ENCODE assay signal across 24 cellular contexts in genomic region chr6:111471958-111472357, GRCh38.
"Had no signal": no experiment of that assay in that cellular context is flagged by ENCODE, and none has a peak within 500 bp of the region (broad histone marks: within the 10 kb centered on the region; RNA-seq: fewer than 3 reads in every experiment).

No MANE protein-coding gene starts in this region.

- H3K27ac Mint-ChIP-seq: endodermal cell, neural progenitor cell, type B pancreatic cell had no signal

- FAIRE-seq: endothelial cell of umbilical vein, pancreas, small intestine, urothelium cell line had no signal

- H3K27me3 Mint-ChIP-seq: natural killer cell treated with Interleukin-12 subunit alpha and Interleukin-12 subunit beta and Interleukin-15 and Interleukin-18, amount 100 ng/mL, for 72 hours; progenitor cell of endocrine pancreas; type B pancreatic cell had no signal

- DNase-seq: dermis blood vessel endothelial cell; endodermal cell; erythroblast; foreskin keratinocyte; immature natural killer cell; left colon; left ventricle myocardium superior; mesenchymal stem cell; midbrain; nucleus accumbens; pancreas; right cardiac atrium; small intestine; stimulated activated CD4-positive, alpha-beta T cell treated with anti-CD3 and anti-CD28 coated beads, Interleukin-12 subunit alpha, Interleukin-12 subunit beta, amount 100 ng/mL, for 4 hours; stimulated activated naive CD8-positive, alpha-beta T cell treated with anti-CD3 and anti-CD28 coated beads, Interleukin-15, Interleukin-2, amounts not matched to agents 100 U/mL and 50 U/mL, for 24 hours; thyroid gland had no signal

- H3K27ac ChIP-seq: foreskin keratinocyte, neural progenitor cell, pancreas, suprapubic skin, thyroid gland had no signal

- H3K36me3 ChIP-seq: neural progenitor cell, pancreas, suprapubic skin, thyroid gland had no signal

- H3K9ac ChIP-seq: neural progenitor cell had no signal

- H3K27me3 ChIP-seq: foreskin keratinocyte, pancreas, suprapubic skin, thyroid gland had no signal

- H3K36me3 Mint-ChIP-seq: natural killer cell treated with Interleukin-12 subunit alpha and Interleukin-12 subunit beta and Interleukin-15 and Interleukin-18, amount 100 ng/mL, for 72 hours had no signal

- H3K4me3 ChIP-seq: lung, neural progenitor cell, pancreas, suprapubic skin, thyroid gland had no signal

- ATAC-seq: foreskin keratinocyte; left colon; left ventricle myocardium superior; natural killer cell treated with Interleukin-12 subunit alpha and Interleukin-12 subunit beta and Interleukin-15 and Interleukin-18, amount 100 ng/mL, for 72 hours; pancreas; right cardiac atrium; stimulated activated naive CD8-positive, alpha-beta T cell treated with anti-CD3 and anti-CD28 coated beads, Interleukin-15, Interleukin-2, amounts not matched to agents 100 U/mL and 50 U/mL, for 24 hours had no signal

- H3K4me3 Mint-ChIP-seq: endodermal cell, immature natural killer cell, neural progenitor cell, type B pancreatic cell had no signal

- H3K9me3 Mint-ChIP-seq: endodermal cell; immature natural killer cell; natural killer cell treated with Interleukin-12 subunit alpha and Interleukin-12 subunit beta and Interleukin-15 and Interleukin-18, amount 100 ng/mL, for 72 hours; neural progenitor cell; type B pancreatic cell had no signal

- H3K4me1 Mint-ChIP-seq: immature natural killer cell had no signal

- H3K4me1 ChIP-seq: foreskin keratinocyte, neural progenitor cell had no signal

- H3K9me3 ChIP-seq: pancreas, suprapubic skin, thyroid gland had no signal
